Comparison of ENCODE assay signal across 1 cellular context in genomic region chr3:71879089-71879488, GRCh38.
TF ChIP-seq lines count a peak whose summit lies in the region.

No MANE protein-coding gene starts in this region.

TF ChIP-seq in WTC11, 78 proteins besides CTCF, POLR2A, EP300 and RAD21 (continued from another document):
- TF ChIP-seq ZNF425 (CRISPR knock-in tag; conservative IDR thresholded peaks at IDR 0.05) (no peak), E2F4 (CRISPR knock-in tag; IDR thresholded peaks at IDR 0.05; ENCODE audit: borderline replicate concordance, low read depth) (no peak), SMAD4 (CRISPR knock-in tag; IDR thresholded peaks at IDR 0.05) (no peak), SOX15 (CRISPR knock-in tag; IDR thresholded peaks at IDR 0.05) (no peak), PRDM15 (CRISPR knock-in tag; IDR thresholded peaks at IDR 0.05) (no peak), GTF2I (CRISPR knock-in tag; conservative IDR thresholded peaks at IDR 0.05) (no peak), FOXK1 (CRISPR knock-in tag; IDR thresholded peaks at IDR 0.05) (no peak), PREB (CRISPR knock-in tag; IDR thresholded peaks at IDR 0.05; ENCODE audit: borderline replicate concordance) (no peak), ZNF396 (CRISPR knock-in tag; IDR thresholded peaks at IDR 0.05; ENCODE audit: borderline replicate concordance) (no peak), FOXP4 (CRISPR knock-in tag; IDR thresholded peaks at IDR 0.05) (no peak), CBFB (CRISPR knock-in tag; IDR thresholded peaks at IDR 0.05; ENCODE audit: low read depth) (no peak), MLX (CRISPR knock-in tag; IDR thresholded peaks at IDR 0.05) (no peak)
